In genomic region chr18:6682437-6683111, GRCh38 we compare ENCODE assay signal across 1 cellular context.
TF ChIP-seq lines count a peak whose summit lies in the region.

No MANE protein-coding gene starts in this region.

TF ChIP-seq in K562, 482 proteins besides CTCF, POLR2A, EP300 and RAD21 (continued from another document and continues in another):
- no peak for TF ChIP-seq ZNF407 (IDR thresholded peaks at IDR 0.05; ENCODE audit: low read depth)
- no peak for TF ChIP-seq ZNF3 (CRISPR knock-in tag; IDR thresholded peaks at IDR 0.05)
- no peak for TF ChIP-seq USF1 (CRISPR knock-in tag; IDR thresholded peaks at IDR 0.05)
- TF ChIP-seq ZNF280A (IDR thresholded peaks at IDR 0.05; ENCODE audit: low read depth, partially characterized antibody), result peak; percentile 64
- peak; percentile 78 to 90 for TF ChIP-seq TRIM24 (IDR thresholded peaks at IDR 0.05)
- no peak for TF ChIP-seq ZNF644 (tag; IDR thresholded peaks at IDR 0.05; ENCODE audit: low read depth)
- TF ChIP-seq TARDBP (IDR thresholded peaks at IDR 0.05), result no peak
- no peak for TF ChIP-seq PCBP2 (IDR thresholded peaks at IDR 0.05; ENCODE audit: low read depth, low read length, poor library complexity, severe bottlenecking)
- TF ChIP-seq ARNT (IDR thresholded peaks at IDR 0.05), result peak in 1 of 2 experiments; percentile 68; a peak in 1 of 4 replicates
- TF ChIP-seq CREM (IDR thresholded peaks at IDR 0.05; ENCODE audit: low read depth), result no peak
- no peak for TF ChIP-seq ZBTB43 (CRISPR knock-in tag; IDR thresholded peaks at IDR 0.05)
- TF ChIP-seq PTRF (tag; IDR thresholded peaks at IDR 0.05), result no peak
- no peak; the same call in 1 of the 2 replicates for TF ChIP-seq CTBP1 (IDR thresholded peaks at IDR 0.05; ENCODE audit: borderline replicate concordance)
- TF ChIP-seq ZNF586 (CRISPR knock-in tag; conservative IDR thresholded peaks at IDR 0.05), result no peak
- TF ChIP-seq IFI16 (CRISPR knock-in tag; IDR thresholded peaks at IDR 0.05), result no peak
- TF ChIP-seq E2F3 (CRISPR knock-in tag; IDR thresholded peaks at IDR 0.05), result no peak
- no peak for TF ChIP-seq U2AF2 (optimal IDR thresholded peaks at IDR 0.05; ENCODE audit: low read depth, low read length)
- TF ChIP-seq, protein P1, sequence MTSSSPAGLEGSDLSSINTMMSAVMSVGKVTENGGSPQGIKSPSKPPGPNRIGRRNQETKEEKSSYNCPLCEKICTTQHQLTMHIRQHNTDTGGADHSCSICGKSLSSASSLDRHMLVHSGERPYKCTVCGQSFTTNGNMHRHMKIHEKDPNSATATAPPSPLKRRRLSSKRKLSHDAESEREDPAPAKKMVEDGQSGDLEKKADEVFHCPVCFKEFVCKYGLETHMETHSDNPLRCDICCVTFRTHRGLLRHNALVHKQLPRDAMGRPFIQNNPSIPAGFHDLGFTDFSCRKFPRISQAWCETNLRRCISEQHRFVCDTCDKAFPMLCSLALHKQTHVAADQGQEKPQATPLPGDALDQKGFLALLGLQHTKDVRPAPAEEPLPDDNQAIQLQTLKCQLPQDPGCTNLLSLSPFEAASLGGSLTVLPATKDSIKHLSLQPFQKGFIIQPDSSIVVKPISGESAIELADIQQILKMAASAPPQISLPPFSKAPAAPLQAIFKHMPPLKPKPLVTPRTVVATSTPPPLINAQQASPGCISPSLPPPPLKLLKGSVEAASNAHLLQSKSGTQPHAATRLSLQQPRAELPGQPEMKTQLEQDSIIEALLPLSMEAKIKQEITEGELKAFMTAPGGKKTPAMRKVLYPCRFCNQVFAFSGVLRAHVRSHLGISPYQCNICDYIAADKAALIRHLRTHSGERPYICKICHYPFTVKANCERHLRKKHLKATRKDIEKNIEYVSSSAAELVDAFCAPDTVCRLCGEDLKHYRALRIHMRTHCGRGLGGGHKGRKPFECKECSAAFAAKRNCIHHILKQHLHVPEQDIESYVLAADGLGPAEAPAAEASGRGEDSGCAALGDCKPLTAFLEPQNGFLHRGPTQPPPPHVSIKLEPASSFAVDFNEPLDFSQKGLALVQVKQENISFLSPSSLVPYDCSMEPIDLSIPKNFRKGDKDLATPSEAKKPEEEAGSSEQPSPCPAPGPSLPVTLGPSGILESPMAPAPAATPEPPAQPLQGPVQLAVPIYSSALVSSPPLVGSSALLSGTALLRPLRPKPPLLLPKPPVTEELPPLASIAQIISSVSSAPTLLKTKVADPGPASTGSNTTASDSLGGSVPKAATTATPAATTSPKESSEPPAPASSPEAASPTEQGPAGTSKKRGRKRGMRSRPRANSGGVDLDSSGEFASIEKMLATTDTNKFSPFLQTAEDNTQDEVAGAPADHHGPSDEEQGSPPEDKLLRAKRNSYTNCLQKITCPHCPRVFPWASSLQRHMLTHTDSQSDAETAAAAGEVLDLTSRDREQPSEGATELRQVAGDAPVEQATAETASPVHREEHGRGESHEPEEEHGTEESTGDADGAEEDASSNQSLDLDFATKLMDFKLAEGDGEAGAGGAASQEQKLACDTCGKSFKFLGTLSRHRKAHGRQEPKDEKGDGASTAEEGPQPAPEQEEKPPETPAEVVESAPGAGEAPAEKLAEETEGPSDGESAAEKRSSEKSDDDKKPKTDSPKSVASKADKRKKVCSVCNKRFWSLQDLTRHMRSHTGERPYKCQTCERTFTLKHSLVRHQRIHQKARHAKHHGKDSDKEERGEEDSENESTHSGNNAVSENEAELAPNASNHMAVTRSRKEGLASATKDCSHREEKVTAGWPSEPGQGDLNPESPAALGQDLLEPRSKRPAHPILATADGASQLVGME (CRISPR knock-in tag; IDR thresholded peaks at IDR 0.05), result no peak
- no peak for TF ChIP-seq NR3C1 (CRISPR knock-in tag; IDR thresholded peaks at IDR 0.05)
- TF ChIP-seq ILK (tag; IDR thresholded peaks at IDR 0.05; ENCODE audit: borderline replicate concordance, low read depth), result no peak
- TF ChIP-seq MGA (IDR thresholded peaks at IDR 0.05), result peak; percentile 68
- no peak for TF ChIP-seq SREBF1 (IDR thresholded peaks at IDR 0.05; ENCODE audit: borderline replicate concordance, low read depth, low read length)
